In the genomic region with DNA sequence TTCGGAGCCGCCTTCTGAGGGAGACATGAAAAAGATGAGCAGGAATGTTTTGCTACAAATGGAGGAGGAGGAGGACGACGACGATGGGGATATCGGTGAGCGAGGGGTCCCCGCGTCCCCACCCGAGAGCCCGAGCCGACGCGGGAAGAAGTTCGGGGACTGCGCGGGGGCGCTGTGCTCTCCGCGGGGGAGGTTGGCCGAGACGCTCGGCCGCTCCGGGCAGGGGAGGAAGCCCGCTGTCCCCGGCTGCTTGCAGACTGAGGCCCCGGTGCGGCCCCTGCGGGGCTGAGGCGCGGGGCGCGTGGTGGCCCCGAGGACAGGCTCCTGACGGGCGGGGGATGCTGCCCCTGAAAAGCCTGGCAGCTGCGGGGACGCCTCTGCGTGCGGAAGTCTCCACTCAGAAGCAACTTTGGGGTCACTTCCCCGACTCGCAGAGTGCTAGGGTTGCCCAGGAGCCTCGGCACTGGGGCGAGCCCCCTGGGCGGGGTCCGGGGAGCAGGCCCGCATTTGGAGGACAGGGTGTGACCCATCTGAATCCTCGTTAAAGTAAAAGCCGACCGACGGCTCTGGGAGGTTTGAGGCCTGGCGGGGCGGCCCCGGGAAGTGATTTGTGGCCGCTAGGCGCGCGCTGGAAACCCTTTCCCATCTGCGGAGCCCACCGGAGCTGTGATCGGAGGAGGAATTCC, we compare ENCODE assay signal across 8 cellular contexts. TPM values are rescaled to one million over a fixed set of nuclear protein-coding genes. Genes with fewer than 3 reads are reported as not detected.
DNase-seq lines count a peak whose midpoint lies in the region; ATAC-seq, FAIRE-seq and TF ChIP-seq lines count a peak whose summit lies in the region.

No MANE protein-coding gene starts in this region.

- CTCF ChIA-PET in AG04449 (lab: Yijun Ruan, JAX) (interaction anchor here (0.9 to 4.8 kb wide), 11 partner anchors 9 to 172 kb away, joined by 3 to 38 read pairs (median 8); no protein-coding TSS in a partner anchor), PC-3 (lab: Charles Lee) (interaction anchor here (1.2 kb wide), 1 partner anchor 327 kb away, joined by 4 read pairs; no protein-coding TSS in a partner anchor)

- intact Hi-C loops in PC-3 (cut with micrococcal nuclease) = loop anchor here (2.0 to 5.0 kb wide), 4 partner anchors 52 to 511 kb away; a partner anchor contains a TSS
- intact Hi-C loops in Right ventricle myocardium inferior (cut with DNase I) = loop anchor here (1.0 to 5.0 kb wide), 4 partner anchors 34 to 511 kb away; a partner anchor contains a TSS
- intact Hi-C loops in pancreas (cut with DNase I) = loop anchor here in 1 of 3 donors (10.0 kb wide), 1 partner anchor 168 kb away; no protein-coding TSS in a partner anchor

- no TSS peak for BruUV-seq in PC-3 (replicated peaks; lab: Mats Ljungman, UMichigan)

- TF ChIP-seq CTCF in AG04449 (IDR thresholded peaks at IDR 0.05; ENCODE audit: insufficient read depth, low read length, missing control alignments) (peak; percentile 48), PC-3 (conservative IDR thresholded peaks at IDR 0.05; ENCODE audit: low read depth, low read length) (peak; percentile 49), pancreas (IDR thresholded peaks at IDR 0.05) (peak in 2 of 4 donors; percentile 12 to 19)

- peaks cover 19% of the 10 kb centered on the region; the same call in 1 of the 2 replicates for H4K20me1 ChIP-seq in PC-3 (ENCODE audit: low read length)

- peak overlapping the region; percentile 85 for H3K4me3 ChIP-seq in AG04449 (ENCODE audit: low read depth, low read length)
- peak overlapping the region; percentile 94 for H3K4me3 ChIP-seq in PC-3 (ENCODE audit: low read length)
- peak overlapping the region; percentile 79 to 97 (median 85) for H3K4me3 ChIP-seq in pancreas

- H3K36me3 ChIP-seq in PC-3 (ENCODE audit: low read depth, low read length) (no peaks in the 10 kb centered on the region), pancreas (no peaks in the 10 kb centered on the region)

- H3K79me2 ChIP-seq in PC-3 (ENCODE audit: low read length) = peaks cover 63% of the 10 kb centered on the region

- peak overlapping the region; percentile 93 for H3K4me2 ChIP-seq in PC-3 (ENCODE audit: low read length)

- peak overlapping the region; percentile 86 for H3K9ac ChIP-seq in PC-3 (ENCODE audit: low read length)

- H3K27me3 ChIP-seq in PC-3 (ENCODE audit: low read length) (no peaks in the 10 kb centered on the region), pancreas (no peaks in the 10 kb centered on the region)

- 1% methylated on average over 60 to 62 of the region's 62 CpGs for WGBS in pancreas, 2 donors

- peak; percentile 19 for ATAC-seq in GM18508 (IDR thresholded peaks at IDR 0.05; ENCODE audit: insufficient read depth, unreplicated experiment)
- peak; percentile 40 for ATAC-seq in HG03066 (IDR thresholded peaks at IDR 0.05; ENCODE audit: low read depth, unreplicated experiment)
- ATAC-seq in PC-3 = peak; percentile 45
- ATAC-seq in Right ventricle myocardium inferior = peak; percentile 79
- peak; percentile 71 to 78 (median 73) for ATAC-seq in pancreas

- H3K27ac ChIP-seq in PC-3 (ENCODE audit: low read length) = peak overlapping the region; percentile 93
- H3K27ac ChIP-seq in pancreas = peak overlapping the region; percentile 81 to 98 (median 92)

- H3K9me3 ChIP-seq in PC-3 (ENCODE audit: low read length) (no peaks in the 10 kb centered on the region), pancreas (no peaks in the 10 kb centered on the region)

- H3K4me1 ChIP-seq in PC-3 (ENCODE audit: insufficient read depth, low read length) (peaks cover 32% of the 10 kb centered on the region), pancreas (peaks cover 11 to 14% (median 13%) of the 10 kb centered on the region in 3 donors)

- DNase-seq in AG04449 (ENCODE audit: low read depth, low spot score) (no peak), PC-3 (peak; percentile 57), Right ventricle myocardium inferior (ENCODE audit: missing footprints) (peak; percentile 82), pancreas (peak; percentile 30 to 83 (median 53)), ureter (ENCODE audit: low spot score) (peak; percentile 59)
- DNase-seq in activated naive CD4-positive, alpha-beta T cell (lab: John Stamatoyannopoulos, UW) = peak in 3 of 4 experiments; percentile 10 to 22 (median 12)

- H3F3A ChIP-seq in PC-3 (ENCODE audit: low read length, unreplicated experiment) = no peaks in the 10 kb centered on the region

- H2AFZ ChIP-seq in PC-3 (ENCODE audit: low read length) = peak overlapping the region; percentile 92

- no peak for FAIRE-seq in pancreas (lab: Jason Lieb, UNC)

- POLR2A ChIA-PET in AG04449 (lab: Yijun Ruan, JAX) (interaction anchor here (1.1 to 1.6 kb wide), 6 partner anchors 16 to 512 kb away, joined by 3 to 7 read pairs (median 4); no protein-coding TSS in a partner anchor), PC-3 (lab: Charles Lee; ENCODE audit: unreplicated experiment) (interaction anchor here (0.7 kb wide), 1 partner anchor 18 kb away, joined by 15 read pairs; no protein-coding TSS in a partner anchor)

- no peaks in the 10 kb centered on the region for H3K9me2 ChIP-seq in PC-3 (replicated peaks; ENCODE audit: low read length)

RNA-seq across cellular contexts. Expression of a gene that starts 0.5 kb away (rescaled TPM):
- total RNA-seq in PC-3 (2014; rRNA removed) (18.1 and 23.0 TPM in 2 replicates), Right ventricle myocardium inferior (49.0 TPM), pancreas (10 to 100 TPM; 14.4 to 34.0 (median 22.6) TPM), ureter (80.9 TPM)
- 1 to 10 TPM; 4.0 to 5.4 TPM for polyA plus RNA-seq in pancreas

Comparison
In these comparisons a context has a peak if more than half of its experiments do, and no peak if none do; other contexts are left out.
1. ATAC-seq: peak in every context shown above with its lines; median percentile 79 in Right ventricle myocardium inferior; 73 in pancreas; 45 in PC-3; 40 in HG03066; 19 in GM18508.